ENCODE assay signal across 23 cellular contexts in the genomic region with DNA sequence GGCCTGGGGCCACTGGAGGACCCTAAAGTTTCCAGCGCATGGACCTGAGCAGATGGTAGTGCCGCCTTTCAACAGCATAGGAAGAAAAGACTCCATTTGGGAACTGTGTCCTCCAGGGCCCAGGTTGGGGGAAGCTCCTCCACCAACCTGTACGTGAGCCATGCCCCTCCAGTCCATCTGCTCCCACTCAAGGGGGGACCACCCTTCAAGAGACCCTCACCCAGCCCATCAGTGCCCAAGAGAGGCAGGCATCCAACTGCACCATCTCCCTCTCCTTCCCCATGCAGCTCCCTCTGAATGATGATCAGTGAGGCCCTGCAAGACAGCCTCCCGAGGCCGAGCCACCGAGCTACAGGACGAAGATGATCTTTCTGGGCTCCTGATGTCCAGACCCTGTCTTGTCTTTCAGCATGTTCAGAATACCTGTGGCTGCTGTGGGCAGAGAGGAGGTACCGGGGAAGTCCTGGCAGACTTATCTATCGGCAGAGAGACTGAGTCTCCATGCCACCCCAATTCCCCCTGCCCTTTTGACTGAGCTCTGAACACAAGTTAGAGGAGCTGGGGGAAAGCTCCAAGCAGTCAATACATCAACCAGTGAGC.
"Had no signal": no experiment of that assay in that cellular context is flagged by ENCODE, and none has a peak within 500 bp of the region (broad histone marks: within the 10 kb centered on the region; RNA-seq: fewer than 3 reads in every experiment).

No MANE protein-coding gene starts in this region.

- H3K27me3 ChIP-seq: colonic mucosa, neural progenitor cell, right lobe of liver, testis, tibial nerve had no signal

- H3K27ac ChIP-seq: colonic mucosa, foreskin keratinocyte, left ventricle myocardium inferior, lower lobe of right lung, neural progenitor cell, pancreas, right lobe of liver, testis, tibial nerve had no signal

- ATAC-seq: foreskin keratinocyte; lower lobe of right lung; natural killer cell; pancreas; right lobe of liver; stimulated activated naive CD8-positive, alpha-beta T cell treated with anti-CD3 and anti-CD28 coated beads, Interleukin-15, Interleukin-2, amounts not matched to agents 100 U/mL and 50 U/mL, for 24 hours had no signal

- H3K27ac Mint-ChIP-seq: endodermal cell, immature natural killer cell, memory B cell, mesothelial cell of epicardium, natural killer cell, neural progenitor cell, progenitor cell of endocrine pancreas had no signal

- H3K4me3 ChIP-seq: colonic mucosa, left ventricle myocardium inferior, lower lobe of right lung, neural progenitor cell, pancreas, right lobe of liver, testis, tibial nerve had no signal

- H3K4me3 Mint-ChIP-seq: endodermal cell, immature natural killer cell, memory B cell, mesothelial cell of epicardium, natural killer cell, neural progenitor cell had no signal

- H3K4me1 ChIP-seq: colonic mucosa, pancreas, right lobe of liver had no signal

- H3K36me3 ChIP-seq: colonic mucosa, left ventricle myocardium inferior, lower lobe of right lung, neural progenitor cell, pancreas, right lobe of liver, tibial nerve had no signal

- H3K4me1 Mint-ChIP-seq: immature natural killer cell, memory B cell, natural killer cell had no signal

- DNase-seq: cerebellar nuclear complex; colonic mucosa; dermis blood vessel endothelial cell; effector CD4-positive, alpha-beta T cell; endodermal cell; erythroblast; foreskin keratinocyte; immature natural killer cell; left ventricle myocardium inferior; lower lobe of right lung; natural killer cell; occipital lobe; stimulated activated CD4-positive, alpha-beta T cell treated with anti-CD3 and anti-CD28 coated beads, Interleukin-12 subunit alpha, Interleukin-12 subunit beta, amount 100 ng/mL, for 4 hours; stimulated activated CD4-positive, alpha-beta T cell treated with anti-CD3 and anti-CD28 coated beads, Interleukin-2, amount 100 ng/mL, for 48 hours; stimulated activated naive CD8-positive, alpha-beta T cell treated with anti-CD3 and anti-CD28 coated beads, Interleukin-15, Interleukin-2, amounts not matched to agents 100 U/mL and 50 U/mL, for 24 hours; testis had no signal

- H3K9me3 ChIP-seq: colonic mucosa, left ventricle myocardium inferior, lower lobe of right lung, pancreas, right lobe of liver, testis, tibial nerve had no signal

- H3K9ac ChIP-seq: neural progenitor cell had no signal

- H3K9me3 Mint-ChIP-seq: endodermal cell, immature natural killer cell, memory B cell, mesothelial cell of epicardium, natural killer cell had no signal

- H3K36me3 Mint-ChIP-seq: immature natural killer cell, memory B cell, mesothelial cell of epicardium, natural killer cell, neural progenitor cell had no signal
